ENCODE assay signal across 8 cellular contexts in genomic region chr17:2239882-2240430, GRCh38.
DNase-seq lines count a peak whose midpoint lies in the region; ATAC-seq and TF ChIP-seq lines count a peak whose summit lies in the region.

No MANE protein-coding gene starts in this region.

- H4K12ac ChIP-seq in trophoblast cell (ENCODE audit: low read depth, low read length): no peak overlapping the region

- DNase-seq in RWPE1 (ENCODE audit: low spot score) (peak; percentile 84), choroid plexus epithelial cell (ENCODE audit: low read depth) (peak; percentile 96), trophoblast cell (peak; percentile 63 to 69), Kasumi-1 (lab: John Stamatoyannopoulos, UW) (no peak), NCI-H1694 (lab: John Stamatoyannopoulos, UW) (no peak), DMS114 treated with DMSO at 0.1 percent for 48 hours (lab: John Stamatoyannopoulos, UW; ENCODE audit: unreplicated experiment) (no peak)

- H2BK12ac ChIP-seq in trophoblast cell (ENCODE audit: low read length): no peak overlapping the region

- no peak overlapping the region for H2AK5ac ChIP-seq in trophoblast cell (ENCODE audit: low read length)

- H3K4me1 ChIP-seq in trophoblast cell (ENCODE audit: control insufficient read depth in 1 of 2, insufficient read depth in 2 of 2, low read length in 2 of 2): peaks cover 0 to 2% of the 10 kb centered on the region in 2 experiments

- ATAC-seq in GM18861 (IDR thresholded peaks at IDR 0.05; ENCODE audit: unreplicated experiment) (peak; percentile 47), HG02678 (IDR thresholded peaks at IDR 0.05; ENCODE audit: unreplicated experiment) (peak; percentile 63)

- no peaks in the 10 kb centered on the region for H3K79me2 ChIP-seq in trophoblast cell (ENCODE audit: control insufficient read depth, insufficient read depth, low read length, poor library complexity)

- CTCF ChIA-PET in RWPE1 (lab: Yijun Ruan, JAX): interaction anchor here (0.7 to 1.8 kb wide), 2 partner anchors 181 to 185 kb away, joined by 3 to 9 read pairs; partner anchors contain the start of gene HIC1

- H2AFZ ChIP-seq in trophoblast cell (ENCODE audit: insufficient read depth, low read length, poor library complexity): no peak overlapping the region

- H3K23ac ChIP-seq in trophoblast cell (ENCODE audit: low read length): no peak overlapping the region

- H3K36me3 ChIP-seq in trophoblast cell (ENCODE audit: control insufficient read depth in 1 of 2, insufficient read depth in 2 of 2, low read length in 2 of 2): peaks cover 10 to 21% of the 10 kb centered on the region in 2 experiments

- H3K4me2 ChIP-seq in trophoblast cell (ENCODE audit: low read length): no peak overlapping the region

- no peak overlapping the region for H3K9ac ChIP-seq in trophoblast cell (ENCODE audit: low read length)

- H3K9me3 ChIP-seq in trophoblast cell (ENCODE audit: insufficient read depth, low read depth, low read length): no peaks in the 10 kb centered on the region

- H2BK5ac ChIP-seq in trophoblast cell (ENCODE audit: low read depth, low read length, poor library complexity): no peak overlapping the region

- POLR2A ChIA-PET in RWPE1 (lab: Yijun Ruan, JAX; ENCODE audit: low non-redundant PET): no interaction called here

- no peaks in the 10 kb centered on the region for H3K27me3 ChIP-seq in trophoblast cell (ENCODE audit: insufficient read depth, low read length)

- H3K27ac ChIP-seq in RWPE1: peak overlapping the region; percentile 71
- H3K27ac ChIP-seq in trophoblast cell (ENCODE audit: low read depth, low read length): no peak overlapping the region

- H3K4ac ChIP-seq in trophoblast cell (ENCODE audit: low read depth, low read length): no peak overlapping the region

- H3K14ac ChIP-seq in trophoblast cell (ENCODE audit: low read length): no peak overlapping the region

- no peak overlapping the region for H4K91ac ChIP-seq in trophoblast cell (ENCODE audit: low read depth, low read length)

- H3K79me1 ChIP-seq in trophoblast cell (ENCODE audit: low read length): no peaks in the 10 kb centered on the region

- TF ChIP-seq CTCF in RWPE1 (conservative IDR thresholded peaks at IDR 0.05; ENCODE audit: low read depth): no peak
- TF ChIP-seq CTCF in choroid plexus epithelial cell (conservative IDR thresholded peaks at IDR 0.05; ENCODE audit: low read depth, low read length): no peak

- no peak overlapping the region for H4K8ac ChIP-seq in trophoblast cell (ENCODE audit: low read depth, low read length)

- no peak overlapping the region for H3K18ac ChIP-seq in trophoblast cell (ENCODE audit: low read length)

- H3K4me3 ChIP-seq in choroid plexus epithelial cell (ENCODE audit: low read depth, low read length) (no peak overlapping the region), trophoblast cell (ENCODE audit: low read depth, low read length) (no peak overlapping the region)

- WGBS in trophoblast cell (ENCODE audit: extremely low coverage, insufficient coverage, insufficient read length): no CpG with 5 or more reads among the region's 10 CpGs

- H2BK120ac ChIP-seq in trophoblast cell (ENCODE audit: insufficient read depth, low read length, poor library complexity): no peak overlapping the region

Comparison
In these comparisons a context has a peak if more than half of its experiments do, and no peak if none do; other contexts are left out.
1. DNase-seq: peak in RWPE1 (single experiment), choroid plexus epithelial cell (single experiment) and trophoblast cell (2 of 2); none in Kasumi-1 (0 of 2), NCI-H1694 (single experiment) and DMS114 treated with DMSO at 0.1 percent for 48 hours (single experiment).